17 cellular contexts compared by ENCODE assay signal in genomic region chr2:182280128-182280527, GRCh38.
DNase-seq lines count a peak whose midpoint lies in the region; ATAC-seq and TF ChIP-seq lines count a peak whose summit lies in the region.
"Had no signal": no experiment of that assay in that cellular context is flagged by ENCODE, and none has a peak within 500 bp of the region (broad histone marks: within the 10 kb centered on the region; RNA-seq: fewer than 3 reads in every experiment).

No MANE protein-coding gene starts in this region.

- H3K27ac Mint-ChIP-seq in HFFc6: no peak overlapping the region
- H3K27ac Mint-ChIP-seq in T-cell: no peak overlapping the region

- DNase-seq in AG20443 (ENCODE audit: low spot score): peak; percentile 20
- DNase-seq in HFFc6: peak; percentile 24
- DNase-seq in amniotic epithelial cell (ENCODE audit: low read depth): peak; percentile 90
- DNase-seq in fibroblast of the aortic adventitia (ENCODE audit: low read depth): peak; percentile 61
- DNase-seq in NCI-H2196 treated with DMSO at 0.1 percent for 48 hours (lab: John Stamatoyannopoulos, UW; ENCODE audit: unreplicated experiment): no peak
- DNase-seq in activated CD4-positive, CD25-positive, alpha-beta regulatory T cell (lab: John Stamatoyannopoulos, UW): no peak
- DNase-seq in posterior vena cava (ENCODE audit: low spot score): no peak
- DNase-seq in T-cell: no peak
- DNase-seq: activated effector memory CD4-positive, alpha-beta T cell treated with Interleukin-2 at 50 U/mL for 16 hours; amniotic stem cell; Caco-2; hypothalamus; occipital lobe; stimulated activated CD4-positive, alpha-beta T cell treated with anti-CD3 and anti-CD28 coated beads, Interleukin-4, amount 100 ng/mL, for 24 hours had no signal

- intact Hi-C loops in posterior vena cava (cut with DNase I): no loop called here

- H3K4me3 ChIP-seq in fibroblast of the aortic adventitia (ENCODE audit: low read depth, low read length): no peak overlapping the region

- POLR2A ChIA-PET in T-cell (lab: Charles Lee): no interaction called here

- H3K4me1 Mint-ChIP-seq in HFFc6 (ENCODE audit: low read depth): peaks cover 23% of the 10 kb centered on the region
- H3K4me1 Mint-ChIP-seq in T-cell: no peaks in the 10 kb centered on the region

- no peak overlapping the region for H3K4me3 Mint-ChIP-seq in HFFc6
- no peak overlapping the region for H3K4me3 Mint-ChIP-seq in T-cell

- H3K9me3 Mint-ChIP-seq in HFFc6 (peaks cover 24% of the 10 kb centered on the region), T-cell (peaks cover 9 to 22% (median 16%) of the 10 kb centered on the region in 3 donors)

- CTCF ChIA-PET in T-cell (lab: Charles Lee): no interaction called here

- ATAC-seq in T-cell (replicated peaks in 1 of 4): no peak
- ATAC-seq: activated CD4-positive, CD25-positive, alpha-beta regulatory T cell treated with anti-CD3 and anti-CD28 coated beads, Interleukin-2, amount 50 U/mL, for 24 hours; esophagus mucosa; HepG2 had no signal

- H3K27me3 Mint-ChIP-seq in HFFc6 (ENCODE audit: insufficient read depth): no peaks in the 10 kb centered on the region; the same call in 1 of the 2 replicates
- H3K27me3 Mint-ChIP-seq in T-cell: peaks cover 0 to 4% of the 10 kb centered on the region in 2 donors

- no peak for TF ChIP-seq CTCF in HFFc6 (IDR thresholded peaks at IDR 0.05)
- TF ChIP-seq CTCF in fibroblast of the aortic adventitia (IDR thresholded peaks at IDR 0.05; ENCODE audit: insufficient read depth, low read length): no peak

- H3K36me3 Mint-ChIP-seq in HFFc6 (ENCODE audit: low read depth) (peaks cover 27% of the 10 kb centered on the region), T-cell (no peaks in the 10 kb centered on the region)

Comparison
In these comparisons a context has a peak if more than half of its experiments do, and no peak if none do; other contexts are left out.
1. DNase-seq: peak in AG20443 (single experiment), HFFc6 (single experiment), amniotic epithelial cell (single experiment) and fibroblast of the aortic adventitia (single experiment); none in NCI-H2196 treated with DMSO at 0.1 percent for 48 hours (single experiment), activated CD4-positive, CD25-positive, alpha-beta regulatory T cell (0 of 4), posterior vena cava (single experiment) and T-cell (0 of 34).